7 cellular contexts compared by ENCODE assay signal in the genomic region with DNA sequence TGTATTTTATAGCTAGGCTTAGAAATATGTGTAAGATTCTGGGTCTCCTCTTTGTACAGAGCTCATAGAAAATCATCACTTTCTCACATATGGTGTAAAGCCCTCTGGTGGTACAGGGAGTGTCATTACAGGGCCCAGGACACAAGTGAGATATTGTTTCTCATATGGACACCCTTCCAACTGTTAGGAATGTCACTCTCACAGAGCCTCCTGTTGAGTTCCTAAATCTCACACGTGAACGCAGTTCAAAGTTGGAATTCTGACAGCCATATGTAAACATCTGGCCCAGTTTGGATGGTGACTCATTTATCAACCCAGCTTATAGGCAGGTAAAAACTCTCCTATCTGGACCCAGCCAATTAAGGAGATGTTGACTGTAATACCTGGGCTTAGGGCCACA. TPM values are rescaled to one million over a fixed set of nuclear protein-coding genes. Genes with fewer than 3 reads are reported as not detected.
DNase-seq lines count a peak whose midpoint lies in the region; ATAC-seq and TF ChIP-seq lines count a peak whose summit lies in the region.

No MANE protein-coding gene starts in this region.

- no peaks in the 10 kb centered on the region for H4K20me1 ChIP-seq in MM.1S (ENCODE audit: insufficient read depth, low read length)

- H3K4me1 ChIP-seq in MM.1S (ENCODE audit: low read length) (no peaks in the 10 kb centered on the region), parathyroid adenoma (no peaks in the 10 kb centered on the region)

- H3K27me3 ChIP-seq in MM.1S (replicated peaks; ENCODE audit: insufficient read depth, low read length) (no peaks in the 10 kb centered on the region), parathyroid adenoma (ENCODE audit: control insufficient read depth, insufficient read depth, low read length) (no peaks in the 10 kb centered on the region)

- no peaks in the 10 kb centered on the region for H3K9me3 ChIP-seq in MM.1S (replicated peaks; ENCODE audit: insufficient read depth, low read length)
- no peaks in the 10 kb centered on the region for H3K9me3 ChIP-seq in parathyroid adenoma (ENCODE audit: control insufficient read depth, low read length)

- in situ Hi-C loops in G401 (cut with HindIII; ENCODE audit: low sequenced_read_pairs) (no loop called here), T47D (cut with HindIII; ENCODE audit: low pct_unique_long_range_greater_than_20kb, low sequenced_read_pairs) (no loop called here)

- TF ChIP-seq CTCF in MM.1S (IDR thresholded peaks at IDR 0.05; ENCODE audit: low read length) (peak; percentile 37), parathyroid adenoma (IDR thresholded peaks at IDR 0.05) (peak; percentile 34)

- no peak overlapping the region for H3K9ac ChIP-seq in MM.1S (ENCODE audit: low read length)
- H3K9ac ChIP-seq in parathyroid adenoma = no peak overlapping the region

- H3F3A ChIP-seq in MM.1S (ENCODE audit: insufficient read depth, low read length) = no peaks in the 10 kb centered on the region

- no peak overlapping the region for H2AFZ ChIP-seq in MM.1S (ENCODE audit: low read length)
- H2AFZ ChIP-seq in parathyroid adenoma = no peak overlapping the region

- H3K4me2 ChIP-seq in MM.1S (ENCODE audit: low read depth, low read length) (no peak overlapping the region), parathyroid adenoma (ENCODE audit: low read length) (no peak overlapping the region)

- H3K79me2 ChIP-seq in MM.1S (ENCODE audit: low read length) (no peaks in the 10 kb centered on the region), parathyroid adenoma (no peaks in the 10 kb centered on the region)

- no peak overlapping the region for H3K27ac ChIP-seq in MM.1S (ENCODE audit: low read length)
- H3K27ac ChIP-seq in parathyroid adenoma = no peak overlapping the region

- peak; percentile 30 for DNase-seq in G401 (ENCODE audit: low spot score)
- DNase-seq in MM.1S = no peak
- DNase-seq in T47D (ENCODE audit: low read depth in 1 of 2, low spot score in 1 of 2) = peak; percentile 30 to 76
- no peak for DNase-seq in activated T-cell treated with anti-CD3 and anti-CD28 coated beads for 4 hours

- H3K4me3 ChIP-seq in MM.1S (ENCODE audit: low read length) (no peak overlapping the region), parathyroid adenoma (ENCODE audit: low read depth, low read length) (no peak overlapping the region)

- no peaks in the 10 kb centered on the region for H3K9me2 ChIP-seq in MM.1S (replicated peaks; ENCODE audit: insufficient read depth, low read length)

- ATAC-seq in HG03354 (IDR thresholded peaks at IDR 0.05; ENCODE audit: poor library complexity, severe bottlenecking, unreplicated experiment) (no peak), HG02763 (IDR thresholded peaks at IDR 0.05; ENCODE audit: unreplicated experiment) (no peak)

- H3K36me3 ChIP-seq in MM.1S (replicated peaks; ENCODE audit: insufficient read depth, low read length) (no peaks in the 10 kb centered on the region), parathyroid adenoma (ENCODE audit: control insufficient read depth, insufficient read depth, low read length) (no peaks in the 10 kb centered on the region)

RNA-seq across cellular contexts. Expression of gene ZNF107, which starts 35.4 kb away (rescaled TPM):
- 4.1 and 7.5 TPM in 2 replicates for total RNA-seq in G401 (2014; rRNA removed; shearing (Covaris generic))

Comparison
In these comparisons a context has a peak if more than half of its experiments do, and no peak if none do; other contexts are left out.
1. DNase-seq: peak in G401 (single experiment) and T47D (2 of 2); none in MM.1S (single experiment) and activated T-cell treated with anti-CD3 and anti-CD28 coated beads for 4 hours (single experiment).